ENCODE assay signal across 22 cellular contexts in genomic region chr15:26531489-26531888, GRCh38.
DNase-seq lines count a peak whose midpoint lies in the region; ATAC-seq, FAIRE-seq and TF ChIP-seq lines count a peak whose summit lies in the region.
"Had no signal": no experiment of that assay in that cellular context is flagged by ENCODE, and none has a peak within 500 bp of the region (broad histone marks: within the 10 kb centered on the region; RNA-seq: fewer than 3 reads in every experiment).

No MANE protein-coding gene starts in this region.

- no peak overlapping the region for H2BK15ac ChIP-seq in mesendoderm (replicated peaks; ENCODE audit: low read depth)

- H3K9me2 ChIP-seq in PC-3 (replicated peaks; ENCODE audit: low read length) = no peaks in the 10 kb centered on the region

- H3K4me3 ChIP-seq in PC-3 (ENCODE audit: low read length) (no peak overlapping the region), mesendoderm (ENCODE audit: low read length) (no peak overlapping the region), kidney (ENCODE audit: low read length in 2 of 2) (no peak overlapping the region)
- H3K4me3 ChIP-seq: A549; BLaER1 treated with 17β-estradiol and CSF1 and Interleukin-3, amounts not matched to agents 10 nM and 100 nM; GM12878 had no signal

- no peak overlapping the region for H3K9ac ChIP-seq in PC-3 (ENCODE audit: low read length)
- H3K9ac ChIP-seq in mesendoderm (ENCODE audit: low read length) = no peak overlapping the region
- no peak overlapping the region for H3K9ac ChIP-seq in kidney (ENCODE audit: low read length in 2 of 2)
- H3K9ac ChIP-seq: BLaER1 treated with 17β-estradiol and CSF1 and Interleukin-3, amounts not matched to agents 10 nM and 100 nM had no signal

- intact Hi-C loops in PC-3 (cut with micrococcal nuclease) = no loop called here
- intact Hi-C loops in kidney (cut with DNase I) = no loop called here

- CTCF ChIA-PET in PC-3 (lab: Charles Lee) = no interaction called here

- no peak overlapping the region for H3K27ac ChIP-seq in PC-3 (ENCODE audit: low read length)
- no peak overlapping the region for H3K27ac ChIP-seq in mesendoderm (ENCODE audit: low read depth, low read length)
- no peak overlapping the region for H3K27ac ChIP-seq in kidney (ENCODE audit: low read depth in 2 of 2, low read length in 2 of 2)
- H3K27ac ChIP-seq: 22Rv1; A549; BLaER1 treated with 17β-estradiol and CSF1 and Interleukin-3, amounts not matched to agents 10 nM and 100 nM; C4-2B had no signal

- H2BK120ac ChIP-seq in mesendoderm (ENCODE audit: low read depth, low read length) = no peak overlapping the region

- no peak for FAIRE-seq in kidney (lab: Jason Lieb, UNC)
- FAIRE-seq: A549, D721Med, GM12878, GM12892, GM18507 had no signal

- H3K4ac ChIP-seq in mesendoderm (ENCODE audit: low read depth, low read length) = no peak overlapping the region

- no CpG with 5 or more reads among the region's 4 CpGs for WGBS in mesendoderm (ENCODE audit: extremely low coverage, insufficient coverage, low lambda C conversion rate)

- H3K79me2 ChIP-seq in PC-3 (ENCODE audit: low read length) = no peaks in the 10 kb centered on the region
- H3K79me2 ChIP-seq in mesendoderm (ENCODE audit: control insufficient read depth, insufficient read depth, low read length) = no peaks in the 10 kb centered on the region

- no peaks in the 10 kb centered on the region for H3K9me3 ChIP-seq in PC-3 (ENCODE audit: low read length)
- no peaks in the 10 kb centered on the region for H3K9me3 ChIP-seq in kidney (ENCODE audit: control insufficient read depth in 1 of 2, low read length in 2 of 2)

- no peak overlapping the region for H2AK5ac ChIP-seq in mesendoderm (ENCODE audit: low read length)

- H4K20me1 ChIP-seq in PC-3 (ENCODE audit: low read length) = no peaks in the 10 kb centered on the region
- H4K20me1 ChIP-seq: BLaER1 treated with 17β-estradiol and CSF1 and Interleukin-3, amounts not matched to agents 10 nM and 100 nM had no signal

- BruUV-seq in PC-3 (replicated peaks; lab: Mats Ljungman, UMichigan) = no TSS peak

- no peak overlapping the region for H3K4me2 ChIP-seq in PC-3 (ENCODE audit: low read length)
- no peak overlapping the region for H3K4me2 ChIP-seq in mesendoderm (ENCODE audit: low read length)
- H3K4me2 ChIP-seq: A549; BLaER1 treated with 17β-estradiol and CSF1 and Interleukin-3, amounts not matched to agents 10 nM and 100 nM had no signal

- H3K56ac ChIP-seq in mesendoderm (ENCODE audit: low read length) = no peak overlapping the region

- H3F3A ChIP-seq in PC-3 (ENCODE audit: low read length, unreplicated experiment) = no peaks in the 10 kb centered on the region

- TF ChIP-seq CTCF in PC-3 (conservative IDR thresholded peaks at IDR 0.05; ENCODE audit: low read depth, low read length) (no peak), kidney (IDR thresholded peaks at IDR 0.05; ENCODE audit: borderline replicate concordance, extremely low read depth, insufficient read depth) (no peak)

- no peak overlapping the region for H3K23ac ChIP-seq in mesendoderm (ENCODE audit: low read length)

- POLR2A ChIA-PET in PC-3 (lab: Charles Lee; ENCODE audit: unreplicated experiment) = no interaction called here

- H4K5ac ChIP-seq in mesendoderm (ENCODE audit: low read length) = no peak overlapping the region

- H3K18ac ChIP-seq in mesendoderm (ENCODE audit: low read length) = no peak overlapping the region

- H3K36me3 ChIP-seq in PC-3 (ENCODE audit: low read depth, low read length) = no peaks in the 10 kb centered on the region
- no peaks in the 10 kb centered on the region for H3K36me3 ChIP-seq in mesendoderm (ENCODE audit: control insufficient read depth, insufficient read depth, low read length)
- no peaks in the 10 kb centered on the region for H3K36me3 ChIP-seq in kidney (ENCODE audit: control insufficient read depth in 1 of 2, insufficient read depth in 2 of 2, low read length in 2 of 2)
- H3K36me3 ChIP-seq: BLaER1 treated with 17β-estradiol and CSF1 and Interleukin-3, amounts not matched to agents 10 nM and 100 nM had no signal

- no peak overlapping the region for H2BK5ac ChIP-seq in mesendoderm (ENCODE audit: low read length)

- no peaks in the 10 kb centered on the region for H3K79me1 ChIP-seq in mesendoderm (ENCODE audit: low read length)

- H2AFZ ChIP-seq in PC-3 (ENCODE audit: low read length) = no peak overlapping the region

- H3K4me1 ChIP-seq in PC-3 (ENCODE audit: insufficient read depth, low read length) = no peaks in the 10 kb centered on the region
- H3K4me1 ChIP-seq in mesendoderm (ENCODE audit: control insufficient read depth, low read depth, low read length) = no peaks in the 10 kb centered on the region
- no peaks in the 10 kb centered on the region for H3K4me1 ChIP-seq in kidney (ENCODE audit: control insufficient read depth in 1 of 2, insufficient read depth in 1 of 2, low read depth in 1 of 2, low read length in 2 of 2)
- H3K4me1 ChIP-seq: A549; BLaER1 treated with 17β-estradiol and CSF1 and Interleukin-3, amounts not matched to agents 10 nM and 100 nM; Caco-2 had no signal

- no peak for ATAC-seq in PC-3
- ATAC-seq in HG03460 (IDR thresholded peaks at IDR 0.05; ENCODE audit: unreplicated experiment) = no peak
- no peak for ATAC-seq in HG02981 (IDR thresholded peaks at IDR 0.05; ENCODE audit: unreplicated experiment)
- ATAC-seq: A549; CD8-positive, alpha-beta T cell; GM12878 had no signal

- DNase-seq in ELF-1 (ENCODE audit: low read depth, low spot score) (peak; percentile 79), NCI-H69 (lab: John Stamatoyannopoulos, UW) (peak; percentile 3), PC-3 (peak; percentile 4), mesendoderm (peak; percentile 37), kidney (no peak)
- DNase-seq: AML-193; Caco-2; Calu3; CD4-positive, alpha-beta T cell; CD8-positive, alpha-beta T cell; DMS79 treated with DMSO at 0.1 percent for 48 hours; GDM1 had no signal

- H4K8ac ChIP-seq in mesendoderm (ENCODE audit: low read depth, low read length) = no peak overlapping the region

- no peaks in the 10 kb centered on the region for H3K27me3 ChIP-seq in PC-3 (ENCODE audit: low read length)
- H3K27me3 ChIP-seq in mesendoderm (ENCODE audit: insufficient read depth, low read length, poor library complexity) = no peaks in the 10 kb centered on the region
- H3K27me3 ChIP-seq: BLaER1 treated with 17β-estradiol and CSF1 and Interleukin-3, amounts not matched to agents 10 nM and 100 nM had no signal
